Comparison of ENCODE assay signal across 1 cellular context in the genomic region with DNA sequence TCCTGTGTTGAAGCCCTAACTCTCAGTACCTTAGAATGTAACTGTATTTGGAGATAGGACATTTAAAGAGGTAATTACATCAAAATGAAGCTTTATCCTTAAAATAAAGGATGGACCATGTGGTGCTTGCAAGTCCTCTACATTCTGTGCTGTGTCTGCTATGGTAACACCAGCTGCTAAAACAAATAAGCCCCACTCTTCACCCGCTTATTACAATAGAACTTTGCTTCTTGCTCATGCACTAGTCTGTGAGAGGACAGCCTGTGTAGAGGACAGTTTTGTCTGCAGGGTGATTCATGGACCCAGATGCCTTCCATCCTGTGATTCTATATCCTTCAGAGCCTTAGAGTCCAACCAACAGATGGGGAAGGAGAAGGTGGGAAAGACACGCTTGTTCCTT.
A peak's percentile ranks its signal among the peaks of the same experiment; 100 is the strongest.
TF ChIP-seq lines count a peak whose summit lies in the region.

No MANE protein-coding gene starts in this region.

TF ChIP-seq in HepG2, 621 proteins besides CTCF, POLR2A, EP300 and RAD21:
- no peak for TF ChIP-seq NR2F6 (IDR thresholded peaks at IDR 0.05)
- TF ChIP-seq NR2F6 (CRISPR knock-in tag; IDR thresholded peaks at IDR 0.05), result no peak
- TF ChIP-seq ZNF564 (CRISPR knock-in tag; IDR thresholded peaks at IDR 0.05), result no peak
- 0 out of 2 replicates have a peak, but pooled peaks have one; percentile 2 for TF ChIP-seq ZSCAN31 (CRISPR knock-in tag; IDR thresholded peaks at IDR 0.05; ENCODE audit: low read depth)
- TF ChIP-seq, protein P1, sequence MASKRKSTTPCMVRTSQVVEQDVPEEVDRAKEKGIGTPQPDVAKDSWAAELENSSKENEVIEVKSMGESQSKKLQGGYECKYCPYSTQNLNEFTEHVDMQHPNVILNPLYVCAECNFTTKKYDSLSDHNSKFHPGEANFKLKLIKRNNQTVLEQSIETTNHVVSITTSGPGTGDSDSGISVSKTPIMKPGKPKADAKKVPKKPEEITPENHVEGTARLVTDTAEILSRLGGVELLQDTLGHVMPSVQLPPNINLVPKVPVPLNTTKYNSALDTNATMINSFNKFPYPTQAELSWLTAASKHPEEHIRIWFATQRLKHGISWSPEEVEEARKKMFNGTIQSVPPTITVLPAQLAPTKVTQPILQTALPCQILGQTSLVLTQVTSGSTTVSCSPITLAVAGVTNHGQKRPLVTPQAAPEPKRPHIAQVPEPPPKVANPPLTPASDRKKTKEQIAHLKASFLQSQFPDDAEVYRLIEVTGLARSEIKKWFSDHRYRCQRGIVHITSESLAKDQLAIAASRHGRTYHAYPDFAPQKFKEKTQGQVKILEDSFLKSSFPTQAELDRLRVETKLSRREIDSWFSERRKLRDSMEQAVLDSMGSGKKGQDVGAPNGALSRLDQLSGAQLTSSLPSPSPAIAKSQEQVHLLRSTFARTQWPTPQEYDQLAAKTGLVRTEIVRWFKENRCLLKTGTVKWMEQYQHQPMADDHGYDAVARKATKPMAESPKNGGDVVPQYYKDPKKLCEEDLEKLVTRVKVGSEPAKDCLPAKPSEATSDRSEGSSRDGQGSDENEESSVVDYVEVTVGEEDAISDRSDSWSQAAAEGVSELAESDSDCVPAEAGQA (IDR thresholded peaks at IDR 0.05; ENCODE audit: low read depth), result no peak
- TF ChIP-seq, protein P1 (CRISPR knock-in tag; IDR thresholded peaks at IDR 0.05; ENCODE audit: borderline replicate concordance), result no peak
- no peak for TF ChIP-seq SP2 (CRISPR knock-in tag; IDR thresholded peaks at IDR 0.05)
- no peak for TF ChIP-seq PITX1 (CRISPR knock-in tag; IDR thresholded peaks at IDR 0.05)
- 0 out of 2 replicates have a peak, but pooled peaks have one; percentile 12 for TF ChIP-seq EHMT2 (IDR thresholded peaks at IDR 0.05; ENCODE audit: borderline replicate concordance, low read depth, low read length)
- no peak for TF ChIP-seq ZBTB7B (CRISPR knock-in tag; IDR thresholded peaks at IDR 0.05)
- TF ChIP-seq ZNF546 (CRISPR knock-in tag; conservative IDR thresholded peaks at IDR 0.05), result no peak
- TF ChIP-seq POLR2AphosphoS5 (IDR thresholded peaks at IDR 0.05; ENCODE audit: low read depth, low read length), result no peak
- no peak for TF ChIP-seq MXI1 (IDR thresholded peaks at IDR 0.05; ENCODE audit: borderline replicate concordance, low read depth, low read length)
- TF ChIP-seq SYNCRIP (IDR thresholded peaks at IDR 0.05; ENCODE audit: insufficient read depth, low read depth, low read length), result no peak
- TF ChIP-seq, protein P2, sequence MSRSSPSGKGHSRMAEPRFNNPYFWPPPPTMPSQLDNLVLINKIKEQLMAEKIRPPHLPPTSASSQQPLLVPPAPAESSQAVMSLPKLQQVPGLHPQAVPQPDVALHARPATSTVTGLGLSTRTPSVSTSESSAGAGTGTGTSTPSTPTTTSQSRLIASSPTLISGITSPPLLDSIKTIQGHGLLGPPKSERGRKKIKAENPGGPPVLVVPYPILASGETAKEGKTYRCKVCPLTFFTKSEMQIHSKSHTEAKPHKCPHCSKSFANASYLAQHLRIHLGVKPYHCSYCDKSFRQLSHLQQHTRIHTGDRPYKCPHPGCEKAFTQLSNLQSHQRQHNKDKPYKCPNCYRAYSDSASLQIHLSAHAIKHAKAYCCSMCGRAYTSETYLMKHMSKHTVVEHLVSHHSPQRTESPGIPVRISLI (CRISPR knock-in tag; IDR thresholded peaks at IDR 0.05; ENCODE audit: borderline replicate concordance), result no peak
- TF ChIP-seq KDM1A (CRISPR knock-in tag; IDR thresholded peaks at IDR 0.05), result 0 out of 2 replicates have a peak, but pooled peaks have one; percentile 15
- TF ChIP-seq ZNF263 (CRISPR knock-in tag; IDR thresholded peaks at IDR 0.05), result no peak
- TF ChIP-seq ZNF12 (CRISPR knock-in tag; IDR thresholded peaks at IDR 0.05), result peak; percentile 100
- no peak for TF ChIP-seq CBFB (CRISPR knock-in tag; IDR thresholded peaks at IDR 0.05)
- TF ChIP-seq ZNF709 (CRISPR knock-in tag; IDR thresholded peaks at IDR 0.05), result no peak
- no peak for TF ChIP-seq MAFF (IDR thresholded peaks at IDR 0.05; ENCODE audit: low read depth, low read length)
- no peak for TF ChIP-seq HDAC2 (CRISPR knock-in tag; IDR thresholded peaks at IDR 0.05)
- no peak for TF ChIP-seq MEIS2 (CRISPR knock-in tag; IDR thresholded peaks at IDR 0.05)
- no peak for TF ChIP-seq CC2D1A (CRISPR knock-in tag; IDR thresholded peaks at IDR 0.05)
- no peak for TF ChIP-seq ZNF34 (CRISPR knock-in tag; IDR thresholded peaks at IDR 0.05; ENCODE audit: borderline replicate concordance)
- no peak for TF ChIP-seq SOX13 (IDR thresholded peaks at IDR 0.05)
- TF ChIP-seq SOX13 (CRISPR knock-in tag; conservative IDR thresholded peaks at IDR 0.05 in 1 of 2, IDR thresholded peaks at IDR 0.05 in 1 of 2), result 0 out of 4 replicates have a peak, but pooled peaks of 1 of the 2 experiments have one; percentile 6
- TF ChIP-seq SIX1 (CRISPR knock-in tag; IDR thresholded peaks at IDR 0.05; ENCODE audit: borderline replicate concordance), result no peak
- 0 out of 2 replicates have a peak, but pooled peaks have one; percentile 16 for TF ChIP-seq ZNF607 (CRISPR knock-in tag; IDR thresholded peaks at IDR 0.05; ENCODE audit: borderline replicate concordance)
- TF ChIP-seq, protein P3, sequence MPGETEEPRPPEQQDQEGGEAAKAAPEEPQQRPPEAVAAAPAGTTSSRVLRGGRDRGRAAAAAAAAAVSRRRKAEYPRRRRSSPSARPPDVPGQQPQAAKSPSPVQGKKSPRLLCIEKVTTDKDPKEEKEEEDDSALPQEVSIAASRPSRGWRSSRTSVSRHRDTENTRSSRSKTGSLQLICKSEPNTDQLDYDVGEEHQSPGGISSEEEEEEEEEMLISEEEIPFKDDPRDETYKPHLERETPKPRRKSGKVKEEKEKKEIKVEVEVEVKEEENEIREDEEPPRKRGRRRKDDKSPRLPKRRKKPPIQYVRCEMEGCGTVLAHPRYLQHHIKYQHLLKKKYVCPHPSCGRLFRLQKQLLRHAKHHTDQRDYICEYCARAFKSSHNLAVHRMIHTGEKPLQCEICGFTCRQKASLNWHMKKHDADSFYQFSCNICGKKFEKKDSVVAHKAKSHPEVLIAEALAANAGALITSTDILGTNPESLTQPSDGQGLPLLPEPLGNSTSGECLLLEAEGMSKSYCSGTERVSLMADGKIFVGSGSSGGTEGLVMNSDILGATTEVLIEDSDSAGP (CRISPR knock-in tag; IDR thresholded peaks at IDR 0.05; ENCODE audit: borderline replicate concordance), result no peak
- TF ChIP-seq, protein P4, sequence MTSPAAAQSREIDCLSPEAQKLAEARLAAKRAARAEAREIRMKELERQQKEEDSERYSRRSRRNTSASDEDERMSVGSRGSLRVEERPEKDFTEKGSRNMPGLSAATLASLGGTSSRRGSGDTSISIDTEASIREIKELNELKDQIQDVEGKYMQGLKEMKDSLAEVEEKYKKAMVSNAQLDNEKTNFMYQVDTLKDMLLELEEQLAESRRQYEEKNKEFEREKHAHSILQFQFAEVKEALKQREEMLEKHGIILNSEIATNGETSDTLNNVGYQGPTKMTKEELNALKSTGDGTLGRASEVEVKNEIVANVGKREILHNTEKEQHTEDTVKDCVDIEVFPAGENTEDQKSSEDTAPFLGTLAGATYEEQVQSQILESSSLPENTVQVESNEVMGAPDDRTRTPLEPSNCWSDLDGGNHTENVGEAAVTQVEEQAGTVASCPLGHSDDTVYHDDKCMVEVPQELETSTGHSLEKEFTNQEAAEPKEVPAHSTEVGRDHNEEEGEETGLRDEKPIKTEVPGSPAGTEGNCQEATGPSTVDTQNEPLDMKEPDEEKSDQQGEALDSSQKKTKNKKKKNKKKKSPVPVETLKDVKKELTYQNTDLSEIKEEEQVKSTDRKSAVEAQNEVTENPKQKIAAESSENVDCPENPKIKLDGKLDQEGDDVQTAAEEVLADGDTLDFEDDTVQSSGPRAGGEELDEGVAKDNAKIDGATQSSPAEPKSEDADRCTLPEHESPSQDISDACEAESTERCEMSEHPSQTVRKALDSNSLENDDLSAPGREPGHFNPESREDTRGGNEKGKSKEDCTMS (CRISPR knock-in tag; conservative IDR thresholded peaks at IDR 0.05), result no peak
- TF ChIP-seq ZNF44 (CRISPR knock-in tag; IDR thresholded peaks at IDR 0.05), result 0 out of 2 replicates have a peak, but pooled peaks have one; percentile 24
- TF ChIP-seq ZNF773 (CRISPR knock-in tag; IDR thresholded peaks at IDR 0.05; ENCODE audit: borderline replicate concordance), result no peak
- no peak for TF ChIP-seq GZF1 (CRISPR knock-in tag; IDR thresholded peaks at IDR 0.05)
- TF ChIP-seq NRL (CRISPR knock-in tag; IDR thresholded peaks at IDR 0.05; ENCODE audit: borderline replicate concordance), result no peak
- TF ChIP-seq ZNF547 (CRISPR knock-in tag; IDR thresholded peaks at IDR 0.05), result peak; percentile 62
- no peak for TF ChIP-seq RELA (CRISPR knock-in tag; IDR thresholded peaks at IDR 0.05)
- no peak for TF ChIP-seq SMARCC2 (IDR thresholded peaks at IDR 0.05)
- no peak for TF ChIP-seq CENPT (CRISPR knock-in tag; IDR thresholded peaks at IDR 0.05; ENCODE audit: low read depth)
- 0 out of 2 replicates have a peak, but pooled peaks have one; percentile 38 for TF ChIP-seq ZNF556 (CRISPR knock-in tag; IDR thresholded peaks at IDR 0.05; ENCODE audit: borderline replicate concordance)
- TF ChIP-seq, protein P5, sequence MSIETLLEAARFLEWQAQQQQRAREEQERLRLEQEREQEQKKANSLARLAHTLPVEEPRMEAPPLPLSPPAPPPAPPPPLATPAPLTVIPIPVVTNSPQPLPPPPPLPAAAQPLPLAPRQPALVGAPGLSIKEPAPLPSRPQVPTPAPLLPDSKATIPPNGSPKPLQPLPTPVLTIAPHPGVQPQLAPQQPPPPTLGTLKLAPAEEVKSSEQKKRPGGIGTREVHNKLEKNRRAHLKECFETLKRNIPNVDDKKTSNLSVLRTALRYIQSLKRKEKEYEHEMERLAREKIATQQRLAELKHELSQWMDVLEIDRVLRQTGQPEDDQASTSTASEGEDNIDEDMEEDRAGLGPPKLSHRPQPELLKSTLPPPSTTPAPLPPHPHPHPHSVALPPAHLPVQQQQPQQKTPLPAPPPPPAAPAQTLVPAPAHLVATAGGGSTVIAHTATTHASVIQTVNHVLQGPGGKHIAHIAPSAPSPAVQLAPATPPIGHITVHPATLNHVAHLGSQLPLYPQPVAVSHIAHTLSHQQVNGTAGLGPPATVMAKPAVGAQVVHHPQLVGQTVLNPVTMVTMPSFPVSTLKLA (IDR thresholded peaks at IDR 0.05), result no peak
- TF ChIP-seq NR3C1 (CRISPR knock-in tag; IDR thresholded peaks at IDR 0.05), result no peak
